ENCODE assay signal across 26 cellular contexts in genomic region chr3:175073209-175073905, GRCh38.
DNase-seq lines count a peak whose midpoint lies in the region; ATAC-seq and TF ChIP-seq lines count a peak whose summit lies in the region.
"Had no signal": no experiment of that assay in that cellular context is flagged by ENCODE, and none has a peak within 500 bp of the region (broad histone marks: within the 10 kb centered on the region; RNA-seq: fewer than 3 reads in every experiment).

No MANE protein-coding gene starts in this region.

- no peak overlapping the region for H3K9ac ChIP-seq in endocrine pancreas (ENCODE audit: control insufficient read depth, insufficient read depth, low read length)

- H3K9me3 ChIP-seq in endocrine pancreas (ENCODE audit: control insufficient read depth, low read length), result no peaks in the 10 kb centered on the region
- H3K9me3 ChIP-seq: gastrocnemius medialis, uterus had no signal

- DNase-seq in NCI-H2196 (lab: John Stamatoyannopoulos, UW; ENCODE audit: unreplicated experiment) (peak; percentile 15), NCI-H2196 treated with DMSO at 0.1 percent for 48 hours (lab: John Stamatoyannopoulos, UW; ENCODE audit: unreplicated experiment) (no peak), M059J (ENCODE audit: low read depth) (peak; percentile 42), nephron progenitor cell (no peak), OCI-M2 (lab: John Stamatoyannopoulos, UW; ENCODE audit: unreplicated experiment) (no peak)
- no peak for DNase-seq in natural killer cell treated with Interleukin-12 subunit alpha and Interleukin-12 subunit beta and Interleukin-15 and Interleukin-18, amount 100 ng/mL, for 72 hours (ENCODE audit: low spot score)
- DNase-seq: activated gamma-delta T cell treated with Interleukin-2 at 50 U/mL for 16 hours; activated T-cell treated with anti-CD3 and anti-CD28 coated beads, Interleukin-2, amount 50 U/mL, for 1 hour; CD4-positive, CD25-positive, alpha-beta regulatory T cell; DMS79; gastrocnemius medialis; HFFc6; NCI-H1092; NCI-H774; OCI-M1; SHP77 treated with DMSO at 0.1 percent for 48 hours; stimulated activated naive B cell treated with anti-CD40 and anti-IgM and Interleukin-4, amounts not matched to agents 10 μg/mL and 1 μg/mL and 100 μg/mL, for 72 hours; T-helper 1 cell; uterus had no signal

- no peaks in the 10 kb centered on the region for H3K27me3 Mint-ChIP-seq in nephron progenitor cell (ENCODE audit: low read depth, poor library complexity)
- no peaks in the 10 kb centered on the region for H3K27me3 Mint-ChIP-seq in natural killer cell treated with Interleukin-12 subunit alpha and Interleukin-12 subunit beta and Interleukin-15 and Interleukin-18, amount 100 ng/mL, for 72 hours
- H3K27me3 Mint-ChIP-seq: CD4-positive, CD25-positive, alpha-beta regulatory T cell; dendritic cell treated with granulocyte-macrophage colony-stimulating factor and Interleukin-4, amounts not matched to agents 40 ng/mL and 50 ng/mL, for 4 days; stimulated activated naive B cell treated with anti-CD40 and anti-IgM and Interleukin-4, amounts not matched to agents 10 μg/mL and 1 μg/mL and 100 μg/mL, for 72 hours had no signal

- H3K4me3 Mint-ChIP-seq in nephron progenitor cell, result no peak overlapping the region
- no peak overlapping the region for H3K4me3 Mint-ChIP-seq in natural killer cell treated with Interleukin-12 subunit alpha and Interleukin-12 subunit beta and Interleukin-15 and Interleukin-18, amount 100 ng/mL, for 72 hours
- H3K4me3 Mint-ChIP-seq: dendritic cell treated with granulocyte-macrophage colony-stimulating factor and Interleukin-4, amounts not matched to agents 40 ng/mL and 50 ng/mL, for 4 days; HFFc6; stimulated activated naive B cell treated with anti-CD40 and anti-IgM and Interleukin-4, amounts not matched to agents 10 μg/mL and 1 μg/mL and 100 μg/mL, for 72 hours had no signal

- H3K4me3 ChIP-seq in endocrine pancreas (ENCODE audit: control insufficient read depth, insufficient read depth, low read length), result peak overlapping the region; percentile 52
- H3K4me3 ChIP-seq: cardiac muscle cell, gastrocnemius medialis, GM12878, lung, smooth muscle cell, uterus had no signal

- ATAC-seq in HG03439 (IDR thresholded peaks at IDR 0.05; ENCODE audit: unreplicated experiment), result no peak
- ATAC-seq in natural killer cell treated with Interleukin-12 subunit alpha and Interleukin-12 subunit beta and Interleukin-15 and Interleukin-18, amount 100 ng/mL, for 72 hours, result no peak
- ATAC-seq: gastrocnemius medialis; GM12878; stimulated activated naive B cell treated with anti-CD40 and anti-IgM and Interleukin-4, amounts not matched to agents 10 μg/mL and 1 μg/mL and 100 μg/mL, for 72 hours had no signal

- TF ChIP-seq CTCF in nephron progenitor cell (IDR thresholded peaks at IDR 0.05), result no peak

- no peaks in the 10 kb centered on the region for H3K36me3 ChIP-seq in endocrine pancreas (ENCODE audit: control insufficient read depth, insufficient read depth, low read length)
- H3K36me3 ChIP-seq: cardiac muscle cell, gastrocnemius medialis, uterus had no signal

- peaks cover 3% of the 10 kb centered on the region for H3K9me3 Mint-ChIP-seq in nephron progenitor cell
- H3K9me3 Mint-ChIP-seq in natural killer cell treated with Interleukin-12 subunit alpha and Interleukin-12 subunit beta and Interleukin-15 and Interleukin-18, amount 100 ng/mL, for 72 hours, result peaks cover 5% of the 10 kb centered on the region
- H3K9me3 Mint-ChIP-seq: HFFc6 had no signal

- no peaks in the 10 kb centered on the region for H3K36me3 Mint-ChIP-seq in nephron progenitor cell (ENCODE audit: low read depth)
- no peaks in the 10 kb centered on the region for H3K36me3 Mint-ChIP-seq in natural killer cell treated with Interleukin-12 subunit alpha and Interleukin-12 subunit beta and Interleukin-15 and Interleukin-18, amount 100 ng/mL, for 72 hours
- H3K36me3 Mint-ChIP-seq: CD4-positive, CD25-positive, alpha-beta regulatory T cell; stimulated activated naive B cell treated with anti-CD40 and anti-IgM and Interleukin-4, amounts not matched to agents 10 μg/mL and 1 μg/mL and 100 μg/mL, for 72 hours had no signal

- H3K4me1 Mint-ChIP-seq in nephron progenitor cell, result peaks cover 8% of the 10 kb centered on the region
- no peaks in the 10 kb centered on the region for H3K4me1 Mint-ChIP-seq in natural killer cell treated with Interleukin-12 subunit alpha and Interleukin-12 subunit beta and Interleukin-15 and Interleukin-18, amount 100 ng/mL, for 72 hours (ENCODE audit: low read depth in 2 of 2)
- H3K4me1 Mint-ChIP-seq: CD4-positive, CD25-positive, alpha-beta regulatory T cell; stimulated activated naive B cell treated with anti-CD40 and anti-IgM and Interleukin-4, amounts not matched to agents 10 μg/mL and 1 μg/mL and 100 μg/mL, for 72 hours had no signal

- H3K4me1 ChIP-seq in endocrine pancreas (ENCODE audit: control insufficient read depth, insufficient read depth, low read length), result peaks cover 12% of the 10 kb centered on the region
- H3K4me1 ChIP-seq: gastrocnemius medialis, uterus had no signal

- no peaks in the 10 kb centered on the region for H3K27me3 ChIP-seq in endocrine pancreas (ENCODE audit: control insufficient read depth, insufficient read depth, low read length)
- H3K27me3 ChIP-seq: cardiac muscle cell, gastrocnemius medialis, uterus had no signal

- H3K27ac Mint-ChIP-seq in nephron progenitor cell, result peak overlapping the region; percentile 38
- H3K27ac Mint-ChIP-seq in natural killer cell treated with Interleukin-12 subunit alpha and Interleukin-12 subunit beta and Interleukin-15 and Interleukin-18, amount 100 ng/mL, for 72 hours, result no peak overlapping the region
- H3K27ac Mint-ChIP-seq: CD4-positive, CD25-positive, alpha-beta regulatory T cell; dendritic cell treated with granulocyte-macrophage colony-stimulating factor and Interleukin-4, amounts not matched to agents 40 ng/mL and 50 ng/mL, for 4 days; HFFc6; stimulated activated naive B cell treated with anti-CD40 and anti-IgM and Interleukin-4, amounts not matched to agents 10 μg/mL and 1 μg/mL and 100 μg/mL, for 72 hours had no signal

Comparison
In these comparisons a context has a peak if more than half of its experiments do, and no peak if none do; other contexts are left out.
1. DNase-seq: peak in NCI-H2196 (single experiment) and M059J (single experiment); none in NCI-H2196 treated with DMSO at 0.1 percent for 48 hours (single experiment), nephron progenitor cell (single experiment), OCI-M2 (single experiment) and natural killer cell treated with Interleukin-12 subunit alpha and Interleukin-12 subunit beta and Interleukin-15 and Interleukin-18, amount 100 ng/mL, for 72 hours (single experiment).